ENCODE assay signal across 23 cellular contexts in the genomic region with DNA sequence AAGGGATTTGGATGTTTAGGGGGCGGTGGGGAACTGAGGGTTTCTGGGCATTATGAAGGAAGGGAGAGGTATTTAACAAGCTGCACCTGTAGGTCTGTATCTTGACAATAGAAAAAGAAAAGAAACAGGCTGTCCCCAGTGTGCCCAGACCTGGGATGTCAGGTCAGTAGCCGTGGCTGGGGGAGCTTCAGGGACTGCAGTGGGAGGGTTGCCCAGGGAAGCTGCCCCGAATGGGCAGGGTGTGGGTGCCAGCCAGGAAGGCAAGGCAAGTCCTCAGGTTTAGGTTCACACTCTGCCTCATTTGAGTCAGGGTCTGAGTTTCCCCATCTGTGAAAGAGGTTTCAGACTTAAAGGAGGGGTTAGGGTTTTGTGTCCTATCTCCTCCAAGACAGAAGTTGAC. TPM values are rescaled to one million over a fixed set of nuclear protein-coding genes. Genes with fewer than 3 reads are reported as not detected.
DNase-seq lines count a peak whose midpoint lies in the region; FAIRE-seq and TF ChIP-seq lines count a peak whose summit lies in the region.
"Had no signal": no experiment of that assay in that cellular context is flagged by ENCODE, and none has a peak within 500 bp of the region (broad histone marks: within the 10 kb centered on the region; RNA-seq: fewer than 3 reads in every experiment).

No MANE protein-coding gene starts in this region.

- H3K4me1 ChIP-seq in kidney (ENCODE audit: control insufficient read depth in 1 of 2, insufficient read depth in 1 of 2, low read depth in 1 of 2, low read length in 2 of 2) (peaks cover 0 to 15% of the 10 kb centered on the region in 2 donors), osteoblast (ENCODE audit: insufficient read depth, low read length) (peaks cover 3% of the 10 kb centered on the region)

- intact Hi-C loops in kidney (cut with DNase I) (no loop called here), MCF 10A (cut with micrococcal nuclease) (no loop called here)

- FAIRE-seq in kidney (lab: Jason Lieb, UNC), result no peak
- no peak for FAIRE-seq in RCC 7860 (lab: Jason Lieb, UNC)
- FAIRE-seq: D721Med, G401.6 had no signal

- no peaks in the 10 kb centered on the region for H3K27me3 Mint-ChIP-seq in chondrocyte (ENCODE audit: low read depth)
- H3K27me3 Mint-ChIP-seq in type B pancreatic cell, result peaks cover 8% of the 10 kb centered on the region
- no peaks in the 10 kb centered on the region for H3K27me3 Mint-ChIP-seq in MCF 10A (ENCODE audit: insufficient read depth, unreplicated experiment)

- H3K36me3 ChIP-seq in kidney (ENCODE audit: control insufficient read depth in 1 of 2, insufficient read depth in 2 of 2, low read length in 2 of 2), result peaks cover 0 to 2% of the 10 kb centered on the region in 2 donors
- H3K36me3 ChIP-seq in osteoblast (ENCODE audit: insufficient read depth, low read length), result no peaks in the 10 kb centered on the region
- H3K36me3 ChIP-seq: BE2C had no signal

- H4K20me1 ChIP-seq in osteoblast (ENCODE audit: insufficient read depth, low read length), result no peaks in the 10 kb centered on the region

- TF ChIP-seq CTCF in chondrocyte (IDR thresholded peaks at IDR 0.05) (no peak), kidney (IDR thresholded peaks at IDR 0.05; ENCODE audit: borderline replicate concordance, extremely low read depth, insufficient read depth) (no peak), osteoblast (IDR thresholded peaks at IDR 0.05; ENCODE audit: extremely low read depth, low read depth, low read length) (no peak), type B pancreatic cell (conservative IDR thresholded peaks at IDR 0.05) (no peak), MCF 10A (IDR thresholded peaks at IDR 0.05; ENCODE audit: unreplicated experiment) (no peak)

- H3K36me3 Mint-ChIP-seq in chondrocyte (ENCODE audit: low read depth) (no peaks in the 10 kb centered on the region), type B pancreatic cell (no peaks in the 10 kb centered on the region), MCF 10A (ENCODE audit: insufficient read depth, unreplicated experiment) (no peaks in the 10 kb centered on the region)

- H3K27me3 ChIP-seq in osteoblast (ENCODE audit: insufficient read depth, low read length), result peaks cover 11% of the 10 kb centered on the region
- H3K27me3 ChIP-seq: BE2C had no signal

- CTCF ChIA-PET in MCF 10A (lab: Yijun Ruan, JAX), result interaction anchor here (1.1 kb wide), 1 partner anchor 16 kb away, joined by 3 read pairs; no protein-coding TSS in a partner anchor

- POLR2A ChIA-PET in MCF 10A (lab: Yijun Ruan, JAX), result interaction anchor here (1.0 to 1.1 kb wide), 2 partner anchors 15 to 36 kb away, joined by 3 read pairs; partner anchors contain the start of gene RNF185

- BruUV-seq in MCF 10A (replicated peaks; lab: Mats Ljungman, UMichigan), result no TSS peak

- peak; percentile 55 for DNase-seq in chondrocyte (ENCODE audit: low spot score)
- no peak for DNase-seq in kidney
- peak; percentile 39 for DNase-seq in osteoblast (ENCODE audit: insufficient read length, low spot score, missing footprints)
- DNase-seq in type B pancreatic cell (ENCODE audit: extremely low spot score, unreplicated experiment), result no peak
- no peak for DNase-seq in DMS153 treated with DMSO at 0.1 percent for 48 hours (lab: John Stamatoyannopoulos, UW; ENCODE audit: unreplicated experiment)
- no peak for DNase-seq in RCC 7860 (ENCODE audit: low spot score)
- no peak for DNase-seq in MCF 10A (ENCODE audit: unreplicated experiment)
- DNase-seq: ACHN, DMS53, H7, NCI-H1092, NCI-H1417 treated with DMSO at 0.1 percent for 48 hours, NCI-H1694 treated with DMSO at 0.1 percent for 48 hours, NCI-H2081, NCI-H2227 treated with DMSO at 0.1 percent for 48 hours, NCI-H510A, NCI-H69, SHP77 treated with DMSO at 0.1 percent for 48 hours had no signal

- H3K4me3 Mint-ChIP-seq in chondrocyte (ENCODE audit: unreplicated experiment) (no peak overlapping the region), type B pancreatic cell (peak overlapping the region; percentile 35), MCF 10A (ENCODE audit: unreplicated experiment) (no peak overlapping the region)

- H3K79me2 ChIP-seq in osteoblast (ENCODE audit: insufficient read depth, low read length), result no peaks in the 10 kb centered on the region

- H3K4me3 ChIP-seq in kidney (ENCODE audit: low read length in 2 of 2), result peak overlapping the region; percentile 41 to 80
- H3K4me3 ChIP-seq in osteoblast (ENCODE audit: insufficient read depth, low read length), result no peak overlapping the region

- H2AFZ ChIP-seq in osteoblast (ENCODE audit: low read length), result no peak overlapping the region

- H3K27ac ChIP-seq in kidney (ENCODE audit: low read depth in 2 of 2, low read length in 2 of 2) (peak overlapping the region in 1 of 2 donors; percentile 40), osteoblast (ENCODE audit: low read depth, low read length) (no peak overlapping the region)

- H3K9me3 ChIP-seq in kidney (ENCODE audit: control insufficient read depth in 1 of 2, low read length in 2 of 2), result no peaks in the 10 kb centered on the region
- no peaks in the 10 kb centered on the region for H3K9me3 ChIP-seq in osteoblast (ENCODE audit: low read depth, low read length)
- H3K9me3 ChIP-seq: BE2C had no signal

- H3K9me3 Mint-ChIP-seq in chondrocyte (ENCODE audit: low read depth) (no peaks in the 10 kb centered on the region), type B pancreatic cell (no peaks in the 10 kb centered on the region), MCF 10A (ENCODE audit: unreplicated experiment) (no peaks in the 10 kb centered on the region)

- peak overlapping the region; percentile 17 to 98 for H3K9ac ChIP-seq in kidney (ENCODE audit: low read length in 2 of 2)

- no peak overlapping the region for H3K4me2 ChIP-seq in osteoblast (ENCODE audit: insufficient read depth, low read length)

- H3K4me1 Mint-ChIP-seq in chondrocyte (ENCODE audit: low read depth) (peaks cover 14% of the 10 kb centered on the region), type B pancreatic cell (ENCODE audit: unreplicated experiment) (peaks cover 10% of the 10 kb centered on the region), MCF 10A (ENCODE audit: insufficient read depth, unreplicated experiment) (peaks cover 5% of the 10 kb centered on the region)

- H3K27ac Mint-ChIP-seq in chondrocyte (ENCODE audit: unreplicated experiment), result no peak overlapping the region
- H3K27ac Mint-ChIP-seq in type B pancreatic cell, result no peak overlapping the region
- no peak overlapping the region for H3K27ac Mint-ChIP-seq in MCF 10A (ENCODE audit: low read depth, unreplicated experiment)

RNA-seq across cellular contexts. Expression of gene INPP5J, which starts 1.5 kb away (rescaled TPM):
- 3.5 to 5.9 TPM (median 5.2 TPM) in 3 replicates for total RNA-seq in chondrocyte
- 6.2 TPM for total RNA-seq in kidney
- 44.7 TPM for polyA plus RNA-seq in kidney (ENCODE audit: insufficient read depth, low read depth, low replicate concordance)
- total RNA-seq in osteoblast, result under 0.01 and 0.36 TPM in 2 replicates
- total RNA-seq in type B pancreatic cell (ENCODE audit: low replicate concordance), result 8.7 and 9.3 TPM in 2 replicates
- 0.61 and 0.66 TPM in 2 replicates for total RNA-seq in MCF 10A (2022)

RNA-seq across cellular contexts. Expression of gene PLA2G3, which starts 16.0 kb away (rescaled TPM):
- total RNA-seq in chondrocyte, result 0.07 to 0.13 TPM in 2 of 3 replicates, not detected in the other
- total RNA-seq in kidney, result not detected
- 1.2 TPM for polyA plus RNA-seq in kidney (ENCODE audit: insufficient read depth, low read depth, low replicate concordance)
- 0.29 and 0.36 TPM in 2 replicates for total RNA-seq in osteoblast
- 0.14 and 0.75 TPM in 2 replicates for total RNA-seq in type B pancreatic cell (ENCODE audit: low replicate concordance)
- not detected in 2 replicates for total RNA-seq in MCF 10A (2022)
- total RNA-seq: HT-29, OCI-LY7 had no signal

RNA-seq across cellular contexts. Expression of gene SELENOM, which starts 16.9 kb away (rescaled TPM):
- 200 to 228 TPM (median 217 TPM) in 3 replicates for total RNA-seq in chondrocyte
- total RNA-seq in kidney, result 154 TPM
- 291 TPM for polyA plus RNA-seq in kidney (ENCODE audit: insufficient read depth, low read depth, low replicate concordance)
- 140 and 157 TPM in 2 replicates for total RNA-seq in osteoblast
- total RNA-seq in type B pancreatic cell (ENCODE audit: low replicate concordance), result 13.7 and 22.4 TPM in 2 replicates
- 44.9 and 88.7 TPM in 2 replicates for total RNA-seq in MCF 10A (2022)

RNA-seq across cellular contexts. Expression of gene RNF185, which starts 35.7 kb away (rescaled TPM):
- total RNA-seq in chondrocyte, result 28.6 to 36.9 TPM (median 35.8 TPM) in 3 replicates
- 36.7 TPM for total RNA-seq in kidney
- 50.8 TPM for polyA plus RNA-seq in kidney (ENCODE audit: insufficient read depth, low read depth, low replicate concordance)
- 48.0 and 51.8 TPM in 2 replicates for total RNA-seq in osteoblast
- 32.6 and 41.2 TPM in 2 replicates for total RNA-seq in type B pancreatic cell (ENCODE audit: low replicate concordance)
- total RNA-seq in MCF 10A (2022), result 34.6 and 44.8 TPM in 2 replicates

RNA-seq across cellular contexts. Expression of gene SMTN, which starts 43.2 kb away (rescaled TPM):
- total RNA-seq in chondrocyte, result 37.9 to 58.1 TPM (median 47.2 TPM) in 3 replicates
- 67.7 TPM for total RNA-seq in kidney
- 64.4 TPM for polyA plus RNA-seq in kidney (ENCODE audit: insufficient read depth, low read depth, low replicate concordance)
- total RNA-seq in osteoblast, result 30.6 and 31.5 TPM in 2 replicates
- 27.1 and 54.0 TPM in 2 replicates for total RNA-seq in type B pancreatic cell (ENCODE audit: low replicate concordance)
- 69.5 and 80.2 TPM in 2 replicates for total RNA-seq in MCF 10A (2022)

Comparison
In these comparisons a context has a peak if more than half of its experiments do, and no peak if none do; other contexts are left out.
1. DNase-seq: peak in chondrocyte (single experiment) and osteoblast (single experiment); none in kidney (single experiment), type B pancreatic cell (single experiment), DMS153 treated with DMSO at 0.1 percent for 48 hours (single experiment), RCC 7860 (single experiment) and MCF 10A (single experiment).